8 cellular contexts compared by ENCODE assay signal in the genomic region with DNA sequence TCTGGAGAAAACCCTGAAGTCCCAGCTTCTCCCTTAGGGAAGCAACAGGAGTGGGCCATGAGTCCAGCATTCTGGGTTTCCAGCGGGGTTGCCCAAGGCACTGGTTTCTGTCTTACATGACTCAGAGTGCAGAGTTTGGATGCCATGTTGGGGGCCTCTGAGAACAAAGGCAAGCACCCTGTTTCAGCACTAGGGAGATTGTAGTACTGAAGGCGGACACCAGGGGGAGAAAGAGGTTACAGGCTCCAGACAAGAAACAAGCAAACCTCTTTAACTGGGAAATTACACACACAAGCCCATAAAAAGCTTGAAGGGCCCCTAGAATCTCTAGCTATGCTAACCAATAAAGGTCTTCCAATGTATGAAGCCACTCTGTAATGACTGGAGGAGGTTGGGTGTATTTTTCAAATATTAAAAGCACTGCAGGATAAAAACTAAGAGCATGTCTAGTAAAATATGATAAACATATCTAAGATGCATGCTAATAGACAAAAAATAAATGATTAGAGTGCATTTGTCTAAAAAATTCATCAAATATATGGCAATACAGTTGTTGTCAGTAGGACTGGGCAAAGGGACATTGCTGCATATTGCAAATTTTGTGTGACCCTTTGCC. TPM values are rescaled to one million over a fixed set of nuclear protein-coding genes. Genes with fewer than 3 reads are reported as not detected.
A peak's percentile ranks its signal among the peaks of the same experiment; 100 is the strongest.
DNase-seq lines count a peak whose midpoint lies in the region; ATAC-seq, FAIRE-seq and TF ChIP-seq lines count a peak whose summit lies in the region.

No MANE protein-coding gene starts in this region.

- intact Hi-C loops in PC-3 (cut with micrococcal nuclease): no loop called here

- H3K4me2 ChIP-seq in PC-3 (ENCODE audit: low read length) (peak overlapping the region; percentile 26), trophoblast cell (ENCODE audit: low read length) (no peak overlapping the region)

- H3K9me3 ChIP-seq in PC-3 (ENCODE audit: low read length) (no peaks in the 10 kb centered on the region), trophoblast cell (ENCODE audit: insufficient read depth, low read depth, low read length) (no peaks in the 10 kb centered on the region)

- no peak overlapping the region for H4K12ac ChIP-seq in trophoblast cell (ENCODE audit: low read depth, low read length)

- H3K4me1 ChIP-seq in PC-3 (ENCODE audit: insufficient read depth, low read length) (no peaks in the 10 kb centered on the region), trophoblast cell (ENCODE audit: control insufficient read depth in 1 of 2, insufficient read depth in 2 of 2, low read length in 2 of 2) (no peaks in the 10 kb centered on the region)

- H3K9me2 ChIP-seq in PC-3 (replicated peaks; ENCODE audit: low read length): no peaks in the 10 kb centered on the region

- H3K4me3 ChIP-seq in PC-3 (ENCODE audit: low read length) (no peak overlapping the region), trophoblast cell (ENCODE audit: low read depth, low read length) (no peak overlapping the region)

- H2AK5ac ChIP-seq in trophoblast cell (ENCODE audit: low read length): no peak overlapping the region

- H3K27ac Mint-ChIP-seq in activated T-cell treated with anti-CD3 and anti-CD28 coated beads, Interleukin-2, amount 50 U/mL, for 24 hours: no peak overlapping the region

- no peak overlapping the region for H3K27ac ChIP-seq in PC-3 (ENCODE audit: low read length)
- H3K27ac ChIP-seq in trophoblast cell (ENCODE audit: low read depth, low read length): no peak overlapping the region

- no peaks in the 10 kb centered on the region for H4K20me1 ChIP-seq in PC-3 (ENCODE audit: low read length)

- CTCF ChIA-PET in PC-3 (lab: Charles Lee): interaction anchor here (0.6 kb wide), 1 partner anchor 502 kb away, joined by 3 read pairs; no protein-coding TSS in a partner anchor

- H3K14ac ChIP-seq in trophoblast cell (ENCODE audit: low read length): no peak overlapping the region

- H2AFZ ChIP-seq in PC-3 (ENCODE audit: low read length) (peak overlapping the region; percentile 52; the same call in 1 of the 2 replicates), trophoblast cell (ENCODE audit: insufficient read depth, low read length, poor library complexity) (peak overlapping the region; percentile 3)

- H3K9me3 Mint-ChIP-seq in activated T-cell treated with anti-CD3 and anti-CD28 coated beads, Interleukin-2, amount 50 U/mL, for 24 hours: no peaks in the 10 kb centered on the region

- H3K9ac ChIP-seq in PC-3 (ENCODE audit: low read length): no peak overlapping the region
- no peak overlapping the region for H3K9ac ChIP-seq in trophoblast cell (ENCODE audit: low read length)

- H3K36me3 ChIP-seq in PC-3 (ENCODE audit: low read depth, low read length) (no peaks in the 10 kb centered on the region), trophoblast cell (ENCODE audit: control insufficient read depth in 1 of 2, insufficient read depth in 2 of 2, low read length in 2 of 2) (no peaks in the 10 kb centered on the region)

- no peaks in the 10 kb centered on the region for H3K36me3 Mint-ChIP-seq in activated T-cell treated with anti-CD3 and anti-CD28 coated beads, Interleukin-2, amount 50 U/mL, for 24 hours (ENCODE audit: low read depth)

- peaks cover 36% of the 10 kb centered on the region for H3K27me3 Mint-ChIP-seq in activated T-cell treated with anti-CD3 and anti-CD28 coated beads, Interleukin-2, amount 50 U/mL, for 24 hours

- H3F3A ChIP-seq in PC-3 (ENCODE audit: low read length, unreplicated experiment): no peaks in the 10 kb centered on the region

- H4K91ac ChIP-seq in trophoblast cell (ENCODE audit: low read depth, low read length): peak overlapping the region; percentile 35

- no peak overlapping the region for H2BK12ac ChIP-seq in trophoblast cell (ENCODE audit: low read length)

- no TSS peak for BruUV-seq in PC-3 (replicated peaks; lab: Mats Ljungman, UMichigan)

- peaks cover 4% of the 10 kb centered on the region for H3K79me1 ChIP-seq in trophoblast cell (ENCODE audit: low read length)

- H3K4ac ChIP-seq in trophoblast cell (ENCODE audit: low read depth, low read length): no peak overlapping the region

- peak overlapping the region; percentile 22 for H4K8ac ChIP-seq in trophoblast cell (ENCODE audit: low read depth, low read length)

- H3K18ac ChIP-seq in trophoblast cell (ENCODE audit: low read length): no peak overlapping the region

- FAIRE-seq in urothelium cell line (lab: Jason Lieb, UNC): no peak

- DNase-seq in NCI-H1436 (lab: John Stamatoyannopoulos, UW) (peak; percentile 5), NCI-H1436 treated with DMSO at 0.1 percent for 48 hours (lab: John Stamatoyannopoulos, UW) (no peak), PC-3 (peak; percentile 81), fibroblast of the conjunctiva (ENCODE audit: low read depth) (peak; percentile 3), trophoblast cell (peak; percentile 49 to 73), urothelium cell line (ENCODE audit: low spot score) (peak; percentile 64)
- peak; percentile 63 for DNase-seq in activated T-cell treated with anti-CD3 and anti-CD28 coated beads, Interleukin-2, amount 50 U/mL, for 24 hours

- TF ChIP-seq CTCF in PC-3 (conservative IDR thresholded peaks at IDR 0.05; ENCODE audit: low read depth, low read length): peak; percentile 82

- H2BK5ac ChIP-seq in trophoblast cell (ENCODE audit: low read depth, low read length, poor library complexity): no peak overlapping the region

- no peak overlapping the region for H3K4me3 Mint-ChIP-seq in activated T-cell treated with anti-CD3 and anti-CD28 coated beads, Interleukin-2, amount 50 U/mL, for 24 hours

- no CpG with 5 or more reads among the region's 2 CpGs for WGBS in trophoblast cell (ENCODE audit: extremely low coverage, insufficient coverage, insufficient read length)

- no peak overlapping the region for H3K23ac ChIP-seq in trophoblast cell (ENCODE audit: low read length)

- peaks cover 2% of the 10 kb centered on the region for H3K4me1 Mint-ChIP-seq in activated T-cell treated with anti-CD3 and anti-CD28 coated beads, Interleukin-2, amount 50 U/mL, for 24 hours (ENCODE audit: low read depth)

- ATAC-seq in HG03342 (IDR thresholded peaks at IDR 0.05; ENCODE audit: unreplicated experiment) (peak; percentile 61), PC-3 (peak; percentile 63)

- H3K79me2 ChIP-seq in PC-3 (ENCODE audit: low read length) (no peaks in the 10 kb centered on the region), trophoblast cell (ENCODE audit: control insufficient read depth, insufficient read depth, low read length, poor library complexity) (no peaks in the 10 kb centered on the region)

- H2BK120ac ChIP-seq in trophoblast cell (ENCODE audit: insufficient read depth, low read length, poor library complexity): peak overlapping the region; percentile 47

- POLR2A ChIA-PET in PC-3 (lab: Charles Lee; ENCODE audit: unreplicated experiment): no interaction called here

- H3K27me3 ChIP-seq in PC-3 (ENCODE audit: low read length) (peaks cover 16% of the 10 kb centered on the region; the same call in 1 of the 2 replicates), trophoblast cell (ENCODE audit: insufficient read depth, low read length) (no peaks in the 10 kb centered on the region)

RNA-seq across cellular contexts. Expression of a gene that starts 7.1 kb away (rescaled TPM):
- not detected in 2 replicates for total RNA-seq in PC-3 (2014; rRNA removed)
- 0.11 and 0.14 TPM in 2 replicates for polyA plus RNA-seq in trophoblast cell (2013)

RNA-seq across cellular contexts. Expression of a gene that starts 44.2 kb away (rescaled TPM):
- total RNA-seq in PC-3 (2014; rRNA removed): 2.1 and 3.6 TPM in 2 replicates
- polyA plus RNA-seq in trophoblast cell (2013): 0.25 and 0.26 TPM in 2 replicates

RNA-seq across cellular contexts. Expression of a gene that starts 53.6 kb away (rescaled TPM):
- total RNA-seq in PC-3 (2014; rRNA removed): not detected in 2 replicates
- 0.11 and 0.17 TPM in 2 replicates for polyA plus RNA-seq in trophoblast cell (2013)
